ENCODE assay signal across 8 cellular contexts in genomic region chrX:155495134-155495533, GRCh38. TPM values are rescaled to one million over a fixed set of nuclear protein-coding genes. Genes with fewer than 3 reads are reported as not detected.
DNase-seq lines count a peak whose midpoint lies in the region; ATAC-seq, FAIRE-seq and TF ChIP-seq lines count a peak whose summit lies in the region.
"Not testable (repeated sequence)": the region's sequence is repeated elsewhere in the genome, so short reads cannot be mapped to it uniquely, and the experiment has no call there.
"Had no signal": no experiment of that assay in that cellular context is flagged by ENCODE, and none has a peak within 500 bp of the region (broad histone marks: within the 10 kb centered on the region; RNA-seq: fewer than 3 reads in every experiment).

No MANE protein-coding gene starts in this region.

- H3K4me2 ChIP-seq in IMR-90 (ENCODE audit: low read depth, low read length); astrocyte (ENCODE audit: low read length): not testable (repeated sequence)

- H4K5ac ChIP-seq in IMR-90 (ENCODE audit: low read depth, low read length): not testable (repeated sequence)

- TF ChIP-seq CTCF in IMR-90 (conservative IDR thresholded peaks at IDR 0.05; ENCODE audit: low read depth, low read length); astrocyte (IDR thresholded peaks at IDR 0.05; ENCODE audit: insufficient read depth, low read depth, low read length); right lobe of liver (IDR thresholded peaks at IDR 0.05): not testable (repeated sequence)

- not testable (repeated sequence) for H3K14ac ChIP-seq in IMR-90 (replicated peaks; ENCODE audit: low read depth, low read length)

- not testable (repeated sequence) for H3K27ac Mint-ChIP-seq in astrocyte (ENCODE audit: unreplicated experiment)

- H2BK5ac ChIP-seq in IMR-90 (ENCODE audit: low read depth, low read length, poor library complexity, severe bottlenecking): not testable (repeated sequence)

- not testable (repeated sequence) for H2AK5ac ChIP-seq in IMR-90 (ENCODE audit: low read depth, low read length)

- FAIRE-seq in GM19239 (lab: Jason Lieb, UNC): peak; percentile 11
- peak; percentile 86 for FAIRE-seq in astrocyte (lab: Jason Lieb, UNC)

- POLR2A ChIA-PET in IMR-90 (lab: Charles Lee; ENCODE audit: unreplicated experiment): not testable (repeated sequence)

- not testable (repeated sequence) for H3K36me3 ChIP-seq in IMR-90 (ENCODE audit: control insufficient read depth, insufficient read depth, low read length); astrocyte (ENCODE audit: insufficient read depth, low read length); right lobe of liver

- H3K18ac ChIP-seq in IMR-90 (ENCODE audit: low read depth, low read length): not testable (repeated sequence)

- not testable (repeated sequence) for H3K27me3 Mint-ChIP-seq in astrocyte (ENCODE audit: low read depth, unreplicated experiment)

- not testable (repeated sequence) for H3K9ac ChIP-seq in IMR-90 (ENCODE audit: low read depth, low read length); astrocyte (ENCODE audit: low read length)

- dilution Hi-C loops in IMR-90 (cut with HindIII; ENCODE audit: low sequenced_read_pairs, unreplicated experiment): not testable (repeated sequence)

- not testable (repeated sequence) for H2AK9ac ChIP-seq in IMR-90 (replicated peaks; ENCODE audit: low read depth, low read length, poor library complexity)

- not testable (repeated sequence) for TF ChIP-seq POLR2A in IMR-90 (IDR thresholded peaks at IDR 0.05; ENCODE audit: low read depth, low read length); right lobe of liver (IDR thresholded peaks at IDR 0.05)

- H3K4me1 ChIP-seq in IMR-90 (ENCODE audit: control insufficient read depth, insufficient read depth, low read length); astrocyte (ENCODE audit: insufficient read depth, low read length); right lobe of liver: not testable (repeated sequence)

- not testable (repeated sequence) for H3K79me1 ChIP-seq in IMR-90 (ENCODE audit: low read depth in 1 of 2, low read length in 2 of 2)

- H3K23ac ChIP-seq in IMR-90 (ENCODE audit: low read depth, low read length): not testable (repeated sequence)

- H2AFZ ChIP-seq in IMR-90 (replicated peaks; ENCODE audit: low read length, poor library complexity); astrocyte (ENCODE audit: low read depth, low read length): not testable (repeated sequence)

- H3K4ac ChIP-seq in IMR-90 (ENCODE audit: low read depth, low read length): not testable (repeated sequence)

- not testable (repeated sequence) for H2BK15ac ChIP-seq in IMR-90 (ENCODE audit: low read depth, low read length)

- H3K56ac ChIP-seq in IMR-90 (ENCODE audit: extremely low read depth, insufficient read depth, low read length): not testable (repeated sequence)

- H4K91ac ChIP-seq in IMR-90 (ENCODE audit: insufficient read depth, low read depth, low read length): not testable (repeated sequence)

- not testable (repeated sequence) for H3K27ac ChIP-seq in IMR-90 (ENCODE audit: insufficient read depth, low read length); astrocyte (ENCODE audit: low read depth, low read length); right lobe of liver

- not testable (repeated sequence) for H3K4me3 ChIP-seq in IMR-90 (ENCODE audit: insufficient read depth, low read depth, low read length); astrocyte (ENCODE audit: insufficient read depth, low read depth, low read length); right lobe of liver

- H3K79me2 ChIP-seq in astrocyte (ENCODE audit: insufficient read depth, low read length): not testable (repeated sequence)

- CTCF ChIA-PET in IMR-90 (lab: Yijun Ruan, JAX): not testable (repeated sequence)

- H3K9me3 ChIP-seq in IMR-90 (ENCODE audit: control insufficient read depth, insufficient read depth, low read length); astrocyte (ENCODE audit: insufficient read depth, low read depth, low read length); right lobe of liver: not testable (repeated sequence)

- intact Hi-C loops in IMR-90 (cut with micrococcal nuclease); right lobe of liver (cut with DNase I): not testable (repeated sequence)

- not testable (repeated sequence) for H2BK120ac ChIP-seq in IMR-90 (ENCODE audit: low read depth, low read length)

- not testable (repeated sequence) for H4K20me1 ChIP-seq in IMR-90 (ENCODE audit: insufficient read depth, low read length); astrocyte (ENCODE audit: insufficient read depth, low read length)

- not testable (repeated sequence) for H3K4me1 Mint-ChIP-seq in astrocyte (ENCODE audit: low read depth, unreplicated experiment)

- WGBS in IMR-90 (ENCODE audit: extremely low coverage in 2 of 2, insufficient read length in 1 of 2), 2 experiments: no CpG with 5 or more reads among the region's 2 CpGs
- no CpG with 5 or more reads among the region's 2 CpGs for WGBS in right lobe of liver (ENCODE audit: insufficient coverage, low coverage, low lambda C conversion rate, missing lambda C conversion rate)

- H4K8ac ChIP-seq in IMR-90 (ENCODE audit: low read depth in 2 of 2, low read length in 2 of 2): not testable (repeated sequence)

- TSS peak; percentile 24 for BruUV-seq in IMR-90 (replicated peaks; lab: Mats Ljungman, UMichigan)

- DNase-seq in GM19239 (ENCODE audit: insufficient read length, low spot score); IMR-90; astrocyte (ENCODE audit: low read depth); left lobe of liver (ENCODE audit: low spot score); right lobe of liver: not testable (repeated sequence)

- not testable (repeated sequence) for TF ChIP-seq RAD21 in IMR-90 (IDR thresholded peaks at IDR 0.05; ENCODE audit: low read length)

- not testable (repeated sequence) for H3K9me3 Mint-ChIP-seq in astrocyte (ENCODE audit: unreplicated experiment)

- not testable (repeated sequence) for H3K4me3 Mint-ChIP-seq in astrocyte (ENCODE audit: unreplicated experiment)

- in situ Hi-C loops in IMR-90 (cut with MboI; ENCODE audit: low sequenced_read_pairs): not testable (repeated sequence)

- not testable (repeated sequence) for H3K27me3 ChIP-seq in IMR-90 (ENCODE audit: control insufficient read depth, insufficient read depth, low read length); astrocyte (ENCODE audit: insufficient read depth, low read length); right lobe of liver

- H3K36me3 Mint-ChIP-seq in astrocyte (ENCODE audit: low read depth, unreplicated experiment): not testable (repeated sequence)

- not testable (repeated sequence) for H3K9me1 ChIP-seq in IMR-90 (ENCODE audit: insufficient read depth, low read length)

- H2BK20ac ChIP-seq in IMR-90 (ENCODE audit: low read depth, low read length): not testable (repeated sequence)

- ATAC-seq in IMR-90 (ENCODE audit: low read depth): not testable (repeated sequence)
- peak; percentile 53 for ATAC-seq in left lobe of liver
- ATAC-seq in right lobe of liver: peak; percentile 40 to 88 (median 69)

RNA-seq across cellular contexts. Expression of gene F8A3, which starts 36.7 kb away (rescaled TPM):
- total RNA-seq in IMR-90 (2012; rRNA removed): under 0.01 and 0.18 TPM in 2 replicates
- polyA plus RNA-seq in IMR-90 (2012; rRNA removed): 1.5 and 2.0 TPM in 2 replicates
- polyA plus RNA-seq in IMR-90 (2012; cell fraction: cytosol; rRNA removed): 1.2 and 1.4 TPM in 2 replicates
- polyA plus RNA-seq in IMR-90 (2012; cell fraction: nucleus; rRNA removed; ENCODE audit: low replicate concordance): 0.40 and 0.55 TPM in 2 replicates
- not detected in 2 replicates for total RNA-seq in astrocyte
- 16.4 TPM for total RNA-seq in left lobe of liver
- 10 to 100 TPM in 3 of 6 experiments, 1 to 10 TPM in 2, not detected in 1; 6.4 to 25.5 (median 14.1) TPM for total RNA-seq in right lobe of liver
- total RNA-seq: CD4-positive, alpha-beta memory T cell; Daoy had no signal
- polyA plus RNA-seq: BJ had no signal
